ENCODE assay signal across 8 cellular contexts in the genomic region with DNA sequence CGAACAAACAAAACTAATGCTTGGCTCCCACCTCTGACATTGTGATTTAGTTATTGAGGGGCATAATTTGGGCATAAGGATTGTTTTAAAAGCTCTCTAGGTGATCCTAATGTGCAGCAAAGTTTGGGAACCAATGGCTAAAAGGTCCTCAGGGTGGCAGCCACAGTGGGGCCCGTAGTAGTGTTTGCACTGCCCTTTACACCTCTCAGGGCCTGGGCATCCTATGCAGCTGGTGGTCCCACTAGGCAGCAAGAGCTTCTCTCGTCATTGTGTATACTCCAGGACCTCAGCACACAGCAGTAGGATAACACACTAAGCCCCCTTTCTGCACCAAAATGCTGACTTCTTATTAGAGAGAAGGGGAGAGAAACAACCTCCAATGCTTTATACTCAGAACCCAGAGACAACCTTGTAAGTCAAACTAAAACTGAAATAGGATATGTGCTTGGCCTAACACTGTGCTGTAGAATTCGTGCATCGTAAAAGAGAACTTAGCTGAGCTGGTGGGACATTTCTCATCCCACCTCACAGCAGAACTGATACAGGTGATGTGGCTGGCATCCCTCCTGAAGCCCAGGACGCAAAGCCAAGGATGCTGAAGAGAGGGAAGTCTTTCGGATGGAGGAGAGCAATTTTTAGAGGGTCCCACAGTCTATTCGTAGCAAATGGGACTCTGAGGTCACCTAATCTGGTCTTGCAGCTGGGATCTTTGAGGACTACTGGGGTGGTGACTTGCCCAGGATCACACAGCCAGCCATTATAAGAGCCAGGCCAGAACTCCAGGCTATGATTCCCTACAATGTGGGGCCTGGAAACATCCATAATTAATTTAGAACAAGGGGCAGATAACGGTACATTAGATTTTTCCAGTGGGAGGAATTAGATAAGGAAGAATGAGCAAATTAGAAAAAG. TPM values are rescaled to one million over a fixed set of nuclear protein-coding genes. Genes with fewer than 3 reads are reported as not detected.
DNase-seq lines count a peak whose midpoint lies in the region; ATAC-seq and TF ChIP-seq lines count a peak whose summit lies in the region.

No MANE protein-coding gene starts in this region.

- ATAC-seq in GM18498 (IDR thresholded peaks at IDR 0.05; ENCODE audit: unreplicated experiment) (peak; percentile 14), HG03159 (IDR thresholded peaks at IDR 0.05; ENCODE audit: unreplicated experiment) (peak; percentile 35), lower lobe of right lung (no peak)

- H3K4me1 ChIP-seq in adrenal gland (replicated peaks in 1 of 2) = peaks cover 55 to 70% of the 10 kb centered on the region in 2 donors
- H3K4me1 ChIP-seq in lower lobe of right lung = peaks cover 75% of the 10 kb centered on the region
- H3K4me1 ChIP-seq in uterus = peaks cover 0 to 8% of the 10 kb centered on the region in 2 donors

- H3K27me3 ChIP-seq in adrenal gland (no peaks in the 10 kb centered on the region), lower lobe of right lung (ENCODE audit: low read depth) (no peaks in the 10 kb centered on the region), uterus (no peaks in the 10 kb centered on the region)

- H3K4me3 ChIP-seq in adrenal gland (peak overlapping the region in 3 of 4 donors; percentile 66 to 90 (median 72)), lower lobe of right lung (peak overlapping the region; percentile 79), uterus (peak overlapping the region; percentile 55 to 57)

- intact Hi-C loops in adrenal gland (cut with DNase I) (no loop called here), lower lobe of right lung (cut with DNase I) (no loop called here), uterus (cut with DNase I; ENCODE audit: low total_unique reads) (no loop called here)

- TF ChIP-seq CTCF in adrenal gland (IDR thresholded peaks at IDR 0.05) (no peak), lower lobe of right lung (IDR thresholded peaks at IDR 0.05) (no peak), uterus (IDR thresholded peaks at IDR 0.05) (no peak)

- H3K36me3 ChIP-seq in adrenal gland (replicated peaks in 1 of 2) (peaks cover 0 to 9% of the 10 kb centered on the region in 2 donors), lower lobe of right lung (peaks cover 8% of the 10 kb centered on the region), uterus (no peaks in the 10 kb centered on the region)

- WGBS in adrenal gland, 4 donors = 21 to 31% (median 26%) methylated on average over 8 to 9 of the region's 9 CpGs

- peak overlapping the region; percentile 70 to 97 (median 95) for H3K27ac ChIP-seq in adrenal gland
- H3K27ac ChIP-seq in lower lobe of right lung = peak overlapping the region; percentile 91
- peak overlapping the region; percentile 85 to 89 for H3K27ac ChIP-seq in uterus

- DNase-seq in adrenal gland (no peak), lower lobe of right lung (no peak), uterus (no peak), SIG-M5 (lab: John Stamatoyannopoulos, UW) (no peak), NCI-H146 treated with DMSO at 0.1 percent for 48 hours (lab: John Stamatoyannopoulos, UW; ENCODE audit: unreplicated experiment) (no peak)
- no peak for DNase-seq in activated CD4-positive, alpha-beta T cell treated with anti-CD3 and anti-CD28 coated beads for 4 hours

- no peak for TF ChIP-seq POLR2A in adrenal gland (IDR thresholded peaks at IDR 0.05)
- TF ChIP-seq POLR2A in uterus (IDR thresholded peaks at IDR 0.05) = no peak

- no peaks in the 10 kb centered on the region for H3K9me3 ChIP-seq in adrenal gland (replicated peaks in 1 of 3)
- no peaks in the 10 kb centered on the region for H3K9me3 ChIP-seq in lower lobe of right lung
- no peaks in the 10 kb centered on the region for H3K9me3 ChIP-seq in uterus

RNA-seq across cellular contexts. Expression of a gene that starts 1.2 kb away (rescaled TPM):
- 100 to 1,000 TPM in 6 of 8 donors, 10 to 100 TPM in 2; 68.1 to 236 (median 136) TPM for total RNA-seq in adrenal gland
- 100 to 1,000 TPM in 1 of 3 donors, 10 to 100 TPM in 2; 84.8 to 279 (median 85.2) TPM for polyA plus RNA-seq in adrenal gland
- total RNA-seq in lower lobe of right lung = 115 TPM
- total RNA-seq in uterus = 10 to 100 TPM; 13.0 to 98.8 (median 15.5) TPM

Comparison
In these comparisons a context has a peak if more than half of its experiments do, and no peak if none do; other contexts are left out.
1. ATAC-seq: peak in GM18498 (single experiment) and HG03159 (single experiment); none in lower lobe of right lung (0 of 2).
2. Peak in every context shown above with its lines, with median percentiles within 50 percentile points of each other: H3K27ac ChIP-seq and H3K4me3 ChIP-seq.